ENCODE assay signal across 15 cellular contexts in genomic region chr5:75239681-75240080, GRCh38. TPM values are rescaled to one million over a fixed set of nuclear protein-coding genes. Genes with fewer than 3 reads are reported as not detected.
DNase-seq lines count a peak whose midpoint lies in the region; ATAC-seq and TF ChIP-seq lines count a peak whose summit lies in the region.
"Had no signal": no experiment of that assay in that cellular context is flagged by ENCODE, and none has a peak within 500 bp of the region (broad histone marks: within the 10 kb centered on the region; RNA-seq: fewer than 3 reads in every experiment).

No MANE protein-coding gene starts in this region.

- TF ChIP-seq CTCF in foreskin fibroblast (IDR thresholded peaks at IDR 0.05; ENCODE audit: low read depth, low read length): no peak

- H3K4me3 ChIP-seq in mesodermal cell (ENCODE audit: extremely low read depth, insufficient read depth, low read length, poor library complexity, severe bottlenecking): no peak overlapping the region
- no peak overlapping the region for H3K4me3 ChIP-seq in foreskin fibroblast (ENCODE audit: low read depth in 1 of 2, low read length in 2 of 2)
- H3K4me3 ChIP-seq: gastroesophageal sphincter, suprapubic skin had no signal

- DNase-seq in ELR (ENCODE audit: low read depth) (peak; percentile 17), NCI-H226 (peak; percentile 57), epithelial cell of prostate (ENCODE audit: low read depth, low spot score) (peak; percentile 22), foreskin fibroblast (no peak), hypothalamus (lab: John Stamatoyannopoulos, UW) (no peak), dedifferentiated amniotic fluid mesenchymal stem cell (ENCODE audit: extremely low spot score) (no peak)
- DNase-seq: AML-193; amniotic stem cell; NCI-H1105 treated with DMSO at 0.1 percent for 48 hours; stimulated activated CD4-positive, alpha-beta T cell treated with anti-CD3 and anti-CD28 coated beads, Interleukin-2, amount 100 ng/mL, for 48 hours had no signal

- peak overlapping the region; percentile 71 for H3K27ac ChIP-seq in epithelial cell of prostate
- H3K27ac ChIP-seq in mesodermal cell (ENCODE audit: low read depth, low read length, severe bottlenecking): peak overlapping the region; percentile 6
- H3K27ac ChIP-seq: gastroesophageal sphincter, KMS-11, suprapubic skin had no signal

- ATAC-seq in GM18520 (IDR thresholded peaks at IDR 0.05; ENCODE audit: unreplicated experiment): no peak
- ATAC-seq: gastroesophageal sphincter had no signal

- no peaks in the 10 kb centered on the region for H3K36me3 ChIP-seq in mesodermal cell (ENCODE audit: control insufficient read depth, insufficient read depth, low read length)
- H3K36me3 ChIP-seq: gastroesophageal sphincter, suprapubic skin had no signal

- peaks cover 4% of the 10 kb centered on the region for H3K4me1 ChIP-seq in mesodermal cell (ENCODE audit: control insufficient read depth, insufficient read depth, low read length, poor library complexity, severe bottlenecking)

- no peaks in the 10 kb centered on the region for H3K9me3 ChIP-seq in mesodermal cell (ENCODE audit: control insufficient read depth, low read length)
- H3K9me3 ChIP-seq: gastroesophageal sphincter, suprapubic skin had no signal

- WGBS in mesodermal cell (ENCODE audit: insufficient coverage in 2 of 2), 2 experiments: no CpG with 5 or more reads among the region's 2 CpGs

RNA-seq across cellular contexts. Expression of gene ANKRD31, which starts 3.0 kb away (rescaled TPM):
- 0.07 TPM for polyA plus RNA-seq in mesodermal cell (2013, experiment 1 of 2)
- polyA plus RNA-seq in mesodermal cell (2013, experiment 2 of 2): 0.15 TPM

Comparison
In these comparisons a context has a peak if more than half of its experiments do, and no peak if none do; other contexts are left out.
1. DNase-seq: peak in ELR (single experiment), NCI-H226 (single experiment) and epithelial cell of prostate (single experiment); none in foreskin fibroblast (0 of 2), hypothalamus (0 of 51) and dedifferentiated amniotic fluid mesenchymal stem cell (single experiment).